ENCODE assay signal across 1 cellular context in genomic region chr21:14677023-14677422, GRCh38.
TF ChIP-seq lines count a peak whose summit lies in the region.

No MANE protein-coding gene starts in this region.

TF ChIP-seq in SK-N-SH, 30 proteins besides CTCF, POLR2A, EP300 and RAD21 (continued from another document):
- no peak for TF ChIP-seq ZBTB33 (IDR thresholded peaks at IDR 0.05; ENCODE audit: borderline replicate concordance, low read depth)
- no peak for TF ChIP-seq MEF2A (IDR thresholded peaks at IDR 0.05; ENCODE audit: borderline replicate concordance, low read depth)
- TF ChIP-seq FOXM1 (IDR thresholded peaks at IDR 0.05; ENCODE audit: low read depth), result no peak
- TF ChIP-seq EZH2phosphoT487 (IDR thresholded peaks at IDR 0.05; ENCODE audit: borderline replicate concordance, low read depth), result no peak
- TF ChIP-seq RXRA (IDR thresholded peaks at IDR 0.05; ENCODE audit: borderline replicate concordance, low read depth), result no peak
TF ChIP-seq in SK-N-SH: peak in this region for 0.
